In genomic region chr2:45582522-45582921, GRCh38 we compare ENCODE assay signal across 33 cellular contexts.
"Had no signal": no experiment of that assay in that cellular context is flagged by ENCODE, and none has a peak within 500 bp of the region (broad histone marks: within the 10 kb centered on the region; RNA-seq: fewer than 3 reads in every experiment).

No MANE protein-coding gene starts in this region.

- H3K9me3 ChIP-seq: adrenal gland, body of pancreas, breast epithelium had no signal

- DNase-seq: activated B cell treated with CpG ODN at 0.5 μM for 24 hours; activated CD4-positive, alpha-beta memory T cell treated with anti-CD3 and anti-CD28 coated beads for 36 hours; activated CD4-positive, alpha-beta T cell treated with anti-CD3 and anti-CD28 coated beads for 4 hours; activated CD4-positive, alpha-beta T cell treated with anti-CD3 and anti-CD28 coated beads, Interleukin-2, amount 10 ng/mL, durations not matched to agents 24 days and 14 days; activated CD4-positive, alpha-beta T cell treated with anti-CD3 and anti-CD28 coated beads, Interleukin-2, amount 50 U/mL, for 1 hour; activated CD4-positive, alpha-beta T cell treated with anti-CD3 and anti-CD28 coated beads, Interleukin-2, amount 50 U/mL, for 4 hours; activated CD4-positive, CD25-positive, alpha-beta regulatory T cell treated with anti-CD3 and anti-CD28 coated beads, Interleukin-2, amount 50 U/mL, for 72 hours; activated CD8-positive, alpha-beta memory T cell treated with anti-CD3 and anti-CD28 coated beads, Interleukin-2, amount 50 U/mL, for 4 hours; activated CD8-positive, alpha-beta T cell treated with anti-CD3 and anti-CD28 coated beads for 36 hours; activated effector memory CD4-positive, alpha-beta T cell treated with anti-CD3 and anti-CD28 coated beads, Interleukin-2, amount 50 U/mL, for 16 hours; activated gamma-delta T cell treated with Interleukin-2 at 50 U/mL for 16 hours; activated naive CD4-positive, alpha-beta T cell; activated naive CD4-positive, alpha-beta T cell treated with anti-CD3 and anti-CD28 coated beads for 36 hours; activated naive CD4-positive, alpha-beta T cell treated with anti-CD3 and anti-CD28 coated beads, Interleukin-2, amount 50 U/mL, for 16 hours; activated naive CD8-positive, alpha-beta T cell treated with anti-CD3 and anti-CD28 coated beads for 36 hours; activated T-cell treated with anti-CD3 and anti-CD28 coated beads for 4 hours; activated T-cell treated with anti-CD3 and anti-CD28 coated beads, Interleukin-2, amount 50 U/mL, for 1 hour; activated T-cell treated with anti-CD3 and anti-CD28 coated beads, Interleukin-2, amount 50 U/mL, for 4 hours; activated T-cell treated with anti-CD3 and anti-CD28 coated beads, Interleukin-2, amount 50 U/mL, for 72 hours; adrenal gland; amniotic stem cell; aorta; body of pancreas; brain microvascular endothelial cell; central memory CD4-positive, alpha-beta T cell; T-helper 2 cell; T-helper 9 cell had no signal

- FAIRE-seq: astrocyte, colon had no signal

- H3K4me3 ChIP-seq: adrenal gland, body of pancreas, breast epithelium had no signal

- H3K27ac ChIP-seq: adrenal gland, body of pancreas, brain microvascular endothelial cell, breast epithelium, VCaP had no signal

- H3K4me1 ChIP-seq: breast epithelium had no signal

- H3K36me3 ChIP-seq: adrenal gland, brain microvascular endothelial cell, breast epithelium had no signal

- H3K27me3 ChIP-seq: adrenal gland, body of pancreas, brain microvascular endothelial cell, breast epithelium had no signal

- ATAC-seq: activated CD8-positive, alpha-beta T cell treated with anti-CD3 and anti-CD28 coated beads for 36 hours; activated naive CD4-positive, alpha-beta T cell treated with anti-CD3 and anti-CD28 coated beads, Interleukin-2, amount 50 U/mL, for 72 hours; activated T-cell treated with anti-CD3 and anti-CD28 coated beads, Interleukin-2, amount 50 U/mL, for 4 hours; activated T-cell treated with anti-CD3 and anti-CD28 coated beads, Interleukin-2, amount 50 U/mL, for 72 hours; activated T-helper 17 cell treated with anti-CD3 and anti-CD28 coated beads, Interleukin-2, amount 50 U/mL, for 72 hours; body of pancreas had no signal
